In the genomic region with DNA sequence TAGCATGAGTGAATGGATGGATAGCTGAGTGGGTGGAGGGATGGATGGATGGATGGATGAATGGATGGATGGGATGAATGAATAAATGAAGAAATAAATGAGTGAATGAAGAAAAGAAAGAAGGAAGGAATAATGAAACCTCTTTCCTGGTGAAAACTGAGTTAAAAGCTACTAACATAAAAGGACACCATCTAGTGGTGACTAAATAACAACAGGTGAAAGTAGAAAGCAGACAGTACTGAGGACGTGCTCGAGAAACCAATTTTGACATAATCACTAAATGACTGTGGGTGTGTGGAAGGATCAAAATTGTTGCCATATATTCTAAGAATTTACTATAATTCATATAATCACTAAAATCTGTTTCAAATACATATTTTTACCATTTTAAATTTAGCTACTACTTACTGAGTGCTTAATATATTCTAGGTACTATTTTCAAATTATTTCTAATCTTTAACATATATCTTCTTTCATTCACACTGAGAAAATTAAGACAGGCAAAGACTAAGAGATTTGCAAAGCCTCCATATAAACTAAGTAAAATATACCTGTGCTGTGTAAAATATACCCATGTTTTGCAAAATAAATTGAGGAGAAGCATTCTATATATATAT, we compare ENCODE assay signal across 9 cellular contexts.
DNase-seq lines count a peak whose midpoint lies in the region; ATAC-seq, FAIRE-seq and TF ChIP-seq lines count a peak whose summit lies in the region.
"Had no signal": no experiment of that assay in that cellular context is flagged by ENCODE, and none has a peak within 500 bp of the region (broad histone marks: within the 10 kb centered on the region; RNA-seq: fewer than 3 reads in every experiment).

No MANE protein-coding gene starts in this region.

- no peaks in the 10 kb centered on the region for H3K4me1 ChIP-seq in endodermal cell (ENCODE audit: control insufficient read depth, insufficient read depth, low read length)

- ATAC-seq in HG03108 (IDR thresholded peaks at IDR 0.05; ENCODE audit: unreplicated experiment), result peak; percentile 50

- no peaks in the 10 kb centered on the region for H3K4me1 Mint-ChIP-seq in endodermal cell
- H3K4me1 Mint-ChIP-seq: CD4-positive, CD25-positive, alpha-beta regulatory T cell had no signal

- no peak overlapping the region for H3K4me3 ChIP-seq in endodermal cell (ENCODE audit: low read length)

- no peak overlapping the region for H3K4me3 Mint-ChIP-seq in endodermal cell
- H3K4me3 Mint-ChIP-seq: CD4-positive, CD25-positive, alpha-beta regulatory T cell had no signal

- WGBS in endodermal cell (ENCODE audit: insufficient coverage in 1 of 2, insufficient read length in 1 of 2), 2 experiments, result 83% methylated on average over 2 of the region's 2 CpGs; no CpG with 5 or more reads in 1 of the 2 experiments

- peak; percentile 83 for TF ChIP-seq CTCF in endodermal cell (conservative IDR thresholded peaks at IDR 0.05)

- H3K9ac ChIP-seq in endodermal cell (ENCODE audit: extremely low read depth, low read length, poor library complexity, severe bottlenecking), result no peak overlapping the region

- no peaks in the 10 kb centered on the region for H3K9me3 Mint-ChIP-seq in endodermal cell

- no peaks in the 10 kb centered on the region for H3K27me3 Mint-ChIP-seq in endodermal cell (ENCODE audit: insufficient read depth)
- H3K27me3 Mint-ChIP-seq: CD4-positive, CD25-positive, alpha-beta regulatory T cell had no signal

- no peaks in the 10 kb centered on the region for H3K9me3 ChIP-seq in endodermal cell (ENCODE audit: control insufficient read depth, low read length)

- H3K27me3 ChIP-seq in endodermal cell (ENCODE audit: control insufficient read depth, insufficient read depth, low read length, poor library complexity, severe bottlenecking), result no peaks in the 10 kb centered on the region

- no peaks in the 10 kb centered on the region for H3K36me3 Mint-ChIP-seq in endodermal cell (ENCODE audit: low read depth)
- H3K36me3 Mint-ChIP-seq: CD4-positive, CD25-positive, alpha-beta regulatory T cell had no signal

- H3K36me3 ChIP-seq in endodermal cell (ENCODE audit: control insufficient read depth, insufficient read depth, low read length), result no peaks in the 10 kb centered on the region

- DNase-seq in NCI-H2107 treated with DMSO at 0.1 percent for 48 hours (lab: John Stamatoyannopoulos, UW; ENCODE audit: unreplicated experiment) (peak; percentile 20), NCI-H2107 (lab: John Stamatoyannopoulos, UW) (no peak), NCI-H748 (lab: John Stamatoyannopoulos, UW; ENCODE audit: unreplicated experiment) (peak; percentile 74), endodermal cell (no peak), renal cortical epithelial cell (ENCODE audit: low read depth) (peak; percentile 42), COLO668 (lab: John Stamatoyannopoulos, UW; ENCODE audit: unreplicated experiment) (no peak), GM19239 (ENCODE audit: insufficient read length, low spot score) (no peak)
- DNase-seq: CD4-positive, CD25-positive, alpha-beta regulatory T cell had no signal

- H3K27ac Mint-ChIP-seq in endodermal cell, result no peak overlapping the region
- H3K27ac Mint-ChIP-seq: CD4-positive, CD25-positive, alpha-beta regulatory T cell had no signal

- H3K27ac ChIP-seq in endodermal cell (ENCODE audit: low read depth, low read length), result peak overlapping the region; percentile 89

- FAIRE-seq in GM19239 (lab: Jason Lieb, UNC), result no peak

Comparison
In these comparisons a context has a peak if more than half of its experiments do, and no peak if none do; other contexts are left out.
1. DNase-seq: peak in NCI-H2107 treated with DMSO at 0.1 percent for 48 hours (single experiment), NCI-H748 (single experiment) and renal cortical epithelial cell (single experiment); none in NCI-H2107 (single experiment), endodermal cell (single experiment), COLO668 (single experiment) and GM19239 (single experiment).